Comparison of ENCODE assay signal across 8 cellular contexts in the genomic region with DNA sequence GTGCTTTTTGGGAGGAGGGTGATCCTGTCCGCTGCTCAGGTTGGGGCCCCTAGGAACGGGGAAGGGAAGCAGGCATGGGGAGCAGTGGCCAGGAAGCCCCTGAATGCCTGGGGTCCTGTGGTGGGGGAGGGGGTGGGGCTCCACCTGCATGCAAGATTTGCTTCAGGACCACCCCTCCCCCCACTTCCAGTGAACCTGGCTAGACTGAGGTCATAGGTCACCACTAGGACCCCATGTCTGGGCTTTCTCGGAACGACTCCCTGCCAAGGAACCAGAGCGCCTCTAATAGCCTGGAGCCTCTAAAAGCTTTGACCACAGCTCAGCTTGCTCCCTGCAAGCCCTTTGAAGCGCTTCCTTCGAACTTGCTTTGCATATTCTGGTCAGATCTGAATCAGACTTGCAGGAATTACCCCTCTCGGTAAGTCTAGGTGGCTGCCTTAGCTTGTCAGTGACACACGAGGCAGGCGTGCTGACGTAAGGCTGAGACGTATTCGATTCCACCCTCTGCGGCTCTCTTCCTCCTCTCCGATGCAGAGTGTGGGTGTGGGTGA. TPM values are rescaled to one million over a fixed set of nuclear protein-coding genes. Genes with fewer than 3 reads are reported as not detected.
DNase-seq lines count a peak whose midpoint lies in the region; ATAC-seq and TF ChIP-seq lines count a peak whose summit lies in the region.

No MANE protein-coding gene starts in this region.

- no peak for TF ChIP-seq POLR2A in testis (IDR thresholded peaks at IDR 0.05)

- H3K4me1 ChIP-seq in duodenal mucosa (ENCODE audit: control insufficient read depth in 1 of 2, insufficient read depth in 2 of 2, low read length in 2 of 2) (peaks cover 54 to 65% of the 10 kb centered on the region in 2 donors), neuron (ENCODE audit: insufficient read depth, low read length) (peaks cover 58% of the 10 kb centered on the region), testis (peaks cover 46% of the 10 kb centered on the region)

- intact Hi-C loops in testis (cut with DNase I; ENCODE audit: low total_unique reads): no loop called here

- no peak overlapping the region for H2AFZ ChIP-seq in neuron (ENCODE audit: low read depth, low read length)

- H3K36me3 ChIP-seq in duodenal mucosa (ENCODE audit: control insufficient read depth in 1 of 2, insufficient read depth in 2 of 2, low read length in 2 of 2): peaks cover 5 to 8% of the 10 kb centered on the region in 2 donors
- H3K36me3 ChIP-seq in neuron (ENCODE audit: insufficient read depth, low read length): peaks cover 39% of the 10 kb centered on the region
- H3K36me3 ChIP-seq in testis (ENCODE audit: low read depth, missing control alignments): no peaks in the 10 kb centered on the region

- peak; percentile 58 for ATAC-seq in GM21723 (IDR thresholded peaks at IDR 0.05; ENCODE audit: unreplicated experiment)

- TF ChIP-seq CTCF in testis (IDR thresholded peaks at IDR 0.05): no peak

- H3K9me3 ChIP-seq in duodenal mucosa (ENCODE audit: control insufficient read depth in 1 of 2, low read length in 2 of 2) (no peaks in the 10 kb centered on the region), neuron (ENCODE audit: low read length) (no peaks in the 10 kb centered on the region), testis (no peaks in the 10 kb centered on the region)

- DNase-seq in ELF-1 (ENCODE audit: low read depth, low spot score) (peak; percentile 94), Kasumi-1 (lab: John Stamatoyannopoulos, UW) (peak; percentile 87 to 88), testis (peak; percentile 51), NCI-H1105 treated with DMSO at 0.1 percent for 48 hours (lab: John Stamatoyannopoulos, UW) (no peak)
- peak; percentile 94 for DNase-seq in activated CD4-positive, alpha-beta T cell treated with anti-CD3 and anti-CD28 coated beads for 48 hours

- H3K4me3 ChIP-seq in duodenal mucosa (ENCODE audit: low read depth in 1 of 2, low read length in 2 of 2) (peak overlapping the region; percentile 19 to 51), neuron (ENCODE audit: low read length) (peak overlapping the region; percentile 97), testis (no peak overlapping the region)

- WGBS in testis, 2 donors: 70 to 81% methylated on average over 15 of the region's 15 CpGs

- H3K27me3 ChIP-seq in duodenal mucosa (ENCODE audit: control insufficient read depth in 1 of 2, insufficient read depth in 2 of 2, low read length in 2 of 2) (peaks cover 0 to 8% of the 10 kb centered on the region in 2 donors), neuron (ENCODE audit: insufficient read depth, low read length) (no peaks in the 10 kb centered on the region), testis (no peaks in the 10 kb centered on the region)

- H3K9ac ChIP-seq in duodenal mucosa (ENCODE audit: low read depth in 1 of 2, low read length in 2 of 2): no peak overlapping the region

- H3K27ac ChIP-seq in duodenal mucosa (ENCODE audit: low read depth, low read length) (no peak overlapping the region), testis (no peak overlapping the region)

RNA-seq across cellular contexts. Expression of gene SOCS3, which starts 3.6 kb away (rescaled TPM):
- total RNA-seq in testis: 10 to 100 TPM in 1 of 2 donors, 1 to 10 TPM in 1; 2.2 to 17.8 TPM
- polyA plus RNA-seq in testis (ENCODE audit: insufficient read depth, low read depth, low replicate concordance): 9.6 TPM

RNA-seq across cellular contexts. Expression of gene PGS1, which starts 22.2 kb away (rescaled TPM):
- total RNA-seq in testis: 10 to 100 TPM; 50.4 to 58.4 TPM
- polyA plus RNA-seq in testis (ENCODE audit: insufficient read depth, low read depth, low replicate concordance): 34.9 TPM

Comparison
In these comparisons a context has a peak if more than half of its experiments do, and no peak if none do; other contexts are left out.
1. H3K4me3 ChIP-seq: peak in duodenal mucosa (2 of 2) and neuron (single experiment); none in testis (0 of 2).